8 cellular contexts compared by ENCODE assay signal in the genomic region with DNA sequence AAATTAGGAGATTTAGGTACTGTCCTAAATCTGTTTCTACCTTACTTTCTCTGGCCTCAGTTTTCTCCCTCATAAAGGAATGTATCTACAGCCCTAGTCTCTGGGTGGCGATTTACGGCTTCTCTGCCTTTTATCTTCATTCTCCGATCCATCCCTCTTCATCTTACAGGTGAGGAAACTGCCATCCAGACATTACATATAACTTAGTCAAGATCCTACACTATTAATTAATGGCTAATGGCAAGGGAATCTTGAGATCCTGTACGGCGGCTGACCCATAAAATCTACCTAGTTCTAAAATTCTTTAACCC. TPM values are rescaled to one million over a fixed set of nuclear protein-coding genes. Genes with fewer than 3 reads are reported as not detected.
DNase-seq lines count a peak whose midpoint lies in the region; ATAC-seq, FAIRE-seq and TF ChIP-seq lines count a peak whose summit lies in the region.

No MANE protein-coding gene starts in this region.

- SMC1A ChIA-PET in GM12878 (lab: Charles Lee; ENCODE audit: uncharacterized antibody, unreplicated experiment) = interaction anchor here (0.7 kb wide), 2 partner anchors 10 to 12 kb away, joined by 3 read pairs; partner anchors contain the start of gene NLRC4

- H3K36me3 ChIP-seq in HEK293 (ENCODE audit: control insufficient read depth in 2 of 2, insufficient read depth in 1 of 2, low read length in 2 of 2) (peaks cover 18 to 22% of the 10 kb centered on the region in 2 experiments), GM12878 (ENCODE audit: control insufficient read depth in 2 of 2, insufficient read depth in 2 of 2, low read length in 1 of 2) (peaks cover 0 to 4% of the 10 kb centered on the region in 2 experiments; a peak in 1 of 4 replicates), mesodermal cell (ENCODE audit: control insufficient read depth, insufficient read depth, low read length) (peaks cover 20% of the 10 kb centered on the region)

- H3K79me2 ChIP-seq in GM12878 (ENCODE audit: control insufficient read depth, insufficient read depth, low read length) = peaks cover 22% of the 10 kb centered on the region

- FAIRE-seq in A549 (lab: Jason Lieb, UNC) (no peak), GM12878 (lab: Jason Lieb, UNC) (peak; percentile 78)

- H3K27me3 ChIP-seq in GM12878 (replicated peaks in 1 of 2; ENCODE audit: control insufficient read depth in 2 of 2, insufficient read depth in 2 of 2, low read length in 1 of 2) = no peaks in the 10 kb centered on the region

- RAD21 ChIA-PET in GM12878 (lab: Charles Lee; ENCODE audit: unreplicated experiment) = no interaction called here

- H2AFZ ChIP-seq in GM12878 (ENCODE audit: control insufficient read depth, low read depth, low read length) = peak overlapping the region; percentile 95

- no peak for TF ChIP-seq CTCF in A549 (IDR thresholded peaks at IDR 0.05)
- TF ChIP-seq CTCF in HEK293 (tag by site-specific recombination; IDR thresholded peaks at IDR 0.05) = no peak
- no peak for TF ChIP-seq CTCF in GM12878 (IDR thresholded peaks at IDR 0.05 in 2 of 3, conservative IDR thresholded peaks at IDR 0.05 in 1 of 3; ENCODE audit: control insufficient read depth in 2 of 3, extremely low read depth in 1 of 3, insufficient read depth in 1 of 3, low read depth in 3 of 3, low read length in 3 of 3)

- peak; percentile 10 to 11; a peak in 2 of 6 replicates for ATAC-seq in A549
- ATAC-seq in GM12878 = no peak; the same call in 2 of the 3 replicates
- ATAC-seq in HG02763 (IDR thresholded peaks at IDR 0.05; ENCODE audit: unreplicated experiment) = no peak
- ATAC-seq in GM21526 (IDR thresholded peaks at IDR 0.05; ENCODE audit: low FRiP score, unreplicated experiment) = no peak

- peak overlapping the region; percentile 94 for H3K4me3 ChIP-seq in A549
- H3K4me3 ChIP-seq in HEK293 (ENCODE audit: low read depth, low read length) = peak overlapping the region; percentile 93
- peak overlapping the region; percentile 87 for H3K4me3 ChIP-seq in GM12878
- peak overlapping the region; percentile 84 for H3K4me3 ChIP-seq in mesodermal cell (ENCODE audit: extremely low read depth, insufficient read depth, low read length, poor library complexity, severe bottlenecking)

- no peak for TF ChIP-seq RAD21 in A549 (conservative IDR thresholded peaks at IDR 0.05 in 1 of 2, IDR thresholded peaks at IDR 0.05 in 1 of 2)
- no peak for TF ChIP-seq RAD21 in GM12878 (IDR thresholded peaks at IDR 0.05; ENCODE audit: insufficient read depth, low read depth, low read length)

- intact Hi-C loops in GM12878 (cut with micrococcal nuclease; ENCODE audit: unreplicated experiment) = loop anchor here (5.0 kb wide), 2 partner anchors 80 to 110 kb away; partner anchors contain the start of genes BIRC6 and SLC30A6

- CTCF ChIA-PET in A549 (lab: Yijun Ruan, JAX) (no interaction called here), HEK293 (lab: Yijun Ruan, JAX) (no interaction called here), GM12878 (lab: Yijun Ruan, JAX) (interaction anchor here (0.9 kb wide), 1 partner anchor 195 kb away, joined by 3 read pairs; no protein-coding TSS in a partner anchor)

- H3K9me3 ChIP-seq in A549 (no peaks in the 10 kb centered on the region), HEK293 (ENCODE audit: control insufficient read depth, insufficient read depth, low read depth, low read length) (no peaks in the 10 kb centered on the region), GM12878 (replicated peaks; ENCODE audit: control insufficient read depth, insufficient read depth, low read length) (no peaks in the 10 kb centered on the region; the same call in 1 of the 3 replicates), mesodermal cell (ENCODE audit: control insufficient read depth, low read length) (no peaks in the 10 kb centered on the region)

- H3K4me2 ChIP-seq in A549 = peak overlapping the region; percentile 99
- peak overlapping the region; percentile 87 for H3K4me2 ChIP-seq in GM12878 (ENCODE audit: control insufficient read depth, insufficient read depth)

- TSS peak; percentile 94 for BruUV-seq in GM12878 (replicated peaks; lab: Mats Ljungman, UMichigan)

- WGBS in A549 (ENCODE audit: missing lambda C conversion rate) = 42% methylated on average over 5 of the region's 5 CpGs
- 52% methylated on average over 5 of the region's 5 CpGs for WGBS in GM12878 (ENCODE audit: insufficient coverage, insufficient replicate concordance, low lambda C conversion rate, missing lambda C conversion rate)
- 91 to 92% methylated on average over 3 to 4 of the region's 5 CpGs for WGBS in mesodermal cell (ENCODE audit: insufficient coverage in 2 of 2), 2 experiments

- in situ Hi-C loops in GM12878 (cut with MboI) = no loop called here

- H3K4me1 ChIP-seq in A549 = peaks cover 8% of the 10 kb centered on the region; the same call in 2 of the 3 replicates
- H3K4me1 ChIP-seq in HEK293 (ENCODE audit: control insufficient read depth, insufficient read depth, low read length) = peaks cover 4% of the 10 kb centered on the region; the same call in 1 of the 2 replicates
- no peaks in the 10 kb centered on the region for H3K4me1 ChIP-seq in GM12878 (ENCODE audit: control insufficient read depth, insufficient read depth, low read length)
- H3K4me1 ChIP-seq in mesodermal cell (ENCODE audit: control insufficient read depth, insufficient read depth, low read length, poor library complexity, severe bottlenecking) = no peaks in the 10 kb centered on the region

- DNase-seq in A549 (ENCODE audit: low read depth in 1 of 2, low spot score in 1 of 2) (no peak), GM12878 (ENCODE audit: low read depth, low spot score) (no peak), activated gamma-delta T cell treated with Interleukin-2 at 50 U/mL for 16 hours (no peak), HT-29 (ENCODE audit: low spot score) (no peak)

- POLR2A ChIA-PET in A549 (lab: Yijun Ruan, JAX) = interaction anchor here (1.3 to 1.4 kb wide), 3 partner anchors 13 to 112 kb away, joined by 3 to 7 read pairs (median 3); partner anchors contain the start of gene SLC30A6
- POLR2A ChIA-PET in HEK293 (lab: Yijun Ruan, JAX) = interaction anchor here (0.5 kb wide), 1 partner anchor 223 kb away, joined by 3 read pairs; no protein-coding TSS in a partner anchor
- POLR2A ChIA-PET in GM12878 (lab: Charles Lee) = no interaction called here

- H3K9ac ChIP-seq in GM12878 (ENCODE audit: control insufficient read depth, insufficient read depth, low read length) = peak overlapping the region; percentile 86

- no peak for TF ChIP-seq POLR2A in A549 (IDR thresholded peaks at IDR 0.05; ENCODE audit: low read length)
- TF ChIP-seq POLR2A in GM12878 (IDR thresholded peaks at IDR 0.05; ENCODE audit: low read depth, low read length) = no peak

- H4K20me1 ChIP-seq in GM12878 (ENCODE audit: control insufficient read depth, insufficient read depth) = no peaks in the 10 kb centered on the region

- TF ChIP-seq EP300 in A549 (IDR thresholded peaks at IDR 0.05) (no peak), GM12878 (IDR thresholded peaks at IDR 0.05; ENCODE audit: borderline replicate concordance in 1 of 2, control insufficient read depth in 1 of 2, low read depth in 2 of 2, low read length in 2 of 2) (no peak)

- H3K27ac ChIP-seq in A549 (peak overlapping the region; percentile 88 to 92), HEK293 (ENCODE audit: extremely low read depth, low read depth, low read length) (peak overlapping the region; percentile 72), GM12878 (ENCODE audit: control insufficient read depth, insufficient read depth) (peak overlapping the region; percentile 77), mesodermal cell (ENCODE audit: low read depth, low read length, severe bottlenecking) (peak overlapping the region; percentile 85)

RNA-seq across cellular contexts. Expression of gene YIPF4, which starts 0.4 kb away (rescaled TPM):
- 28.4 and 54.1 TPM in 2 replicates for polyA plus RNA-seq in A549 (2011; rRNA removed)
- 3.3 and 3.4 TPM in 2 replicates for polyA plus RNA-seq in A549 (2012; cell fraction: cytosol; rRNA removed)
- polyA plus RNA-seq in A549 (2012; cell fraction: nucleus; rRNA removed) = 1.9 and 5.1 TPM in 2 replicates
- 28.6 to 35.7 TPM (median 31.4 TPM) in 3 replicates for polyA plus RNA-seq in A549 (2017; fragmentation: RNase III; extraction: RNeasy Plus Mini Kit Qiagen cat#74134 plus additional on column Dnase treatment)
- polyA minus RNA-seq in A549 (2011; rRNA and poly(A)+ RNA removed) = 5.5 and 8.0 TPM in 2 replicates
- 33.2 and 38.3 TPM in 2 replicates for total RNA-seq in GM12878 (2013; cell fraction: nucleolus; rRNA removed)
- 7.7 and 10.8 TPM in 2 replicates for total RNA-seq in GM12878 (2014; rRNA removed)
- 10.4 and 13.9 TPM in 2 replicates for total RNA-seq in GM12878 (2014; rRNA removed; fragmentation: Illumina TruSeq; extraction: Trizol)
- total RNA-seq in GM12878 (2021) = 28.1 and 31.4 TPM in 2 replicates
- 12.9 TPM for polyA plus RNA-seq in GM12878 (2011; ENCODE audit: low read depth)
- polyA plus RNA-seq in GM12878 (2011; rRNA removed) = 16.4 and 34.6 TPM in 2 replicates
- polyA plus RNA-seq in GM12878 (2011; cell fraction: cytosol; rRNA removed) = 2.2 and 3.5 TPM in 2 replicates
- 2.0 and 3.7 TPM in 2 replicates for polyA plus RNA-seq in GM12878 (2011; cell fraction: nucleus; rRNA removed)
- polyA plus RNA-seq in GM12878 (2012) = 16.4 and 17.8 TPM in 2 replicates
- polyA plus RNA-seq in GM12878 (2014; fragmentation: Illumina TruSeq; extraction: Trizol) = 10.8 and 15.0 TPM in 2 replicates
- 10 to 100 TPM in 1 of 2 experiments, 1 to 10 TPM in 1; 2.8 to 11.4 TPM for polyA plus RNA-seq in GM12878 (2014; fragmentation: Nextera tagmentation; extraction: Ambion mirVana)
- polyA plus RNA-seq in GM12878 (2014; rRNA removed) = 6.7 and 10.6 TPM in 2 replicates
- 10 to 100 TPM; 57.0 to 60.4 TPM for polyA plus RNA-seq in GM12878 (2016; fragmentation: Nextera tagmentation; extraction: Ambion mirVana)
- polyA minus RNA-seq in GM12878 (2011; rRNA and poly(A)+ RNA removed) = 2.0 and 4.4 TPM in 2 replicates
- 2.5 and 3.7 TPM in 2 replicates for polyA minus RNA-seq in GM12878 (2011; cell fraction: cytosol; rRNA and poly(A)+ RNA removed)
- 1.8 and 4.0 TPM in 2 replicates for polyA minus RNA-seq in GM12878 (2011; cell fraction: nucleus; rRNA and poly(A)+ RNA removed)
- polyA plus RNA-seq in mesodermal cell (2013, experiment 1 of 2) = 20.6 TPM
- polyA plus RNA-seq in mesodermal cell (2013, experiment 2 of 2) = 30.5 TPM
- total RNA-seq in HT-29 (2014; rRNA removed; shearing (Covaris generic)) = 4.6 and 11.9 TPM in 2 replicates

RNA-seq across cellular contexts. Expression of gene NLRC4, which starts 12.6 kb away (rescaled TPM):
- polyA plus RNA-seq in A549 (2011; rRNA removed) (0.01 TPM in 1 of 2 replicates, not detected in the other), A549 (2017; fragmentation: RNase III; extraction: RNeasy Plus Mini Kit Qiagen cat#74134 plus additional on column Dnase treatment) (not detected in 3 replicates), GM12878 (2011; rRNA removed) (0.01 and 0.03 TPM in 2 replicates), GM12878 (2014; fragmentation: Illumina TruSeq; extraction: Trizol) (0.38 and 0.54 TPM in 2 replicates), GM12878 (2014; fragmentation: Nextera tagmentation; extraction: Ambion mirVana) (under 1 TPM; 0.26 to 0.40 TPM), GM12878 (2014; rRNA removed) (0.18 and 0.41 TPM in 2 replicates), GM12878 (2016; fragmentation: Nextera tagmentation; extraction: Ambion mirVana) (under 1 TPM; 0.09 to 0.40 TPM)
- polyA plus RNA-seq in A549 (2012; cell fraction: cytosol; rRNA removed) = not detected in 2 replicates
- polyA plus RNA-seq in A549 (2012; cell fraction: nucleus; rRNA removed) = not detected in 2 replicates
- not detected in 2 replicates for polyA minus RNA-seq in A549 (2011; rRNA and poly(A)+ RNA removed)
- 0.21 and 0.22 TPM in 2 replicates for total RNA-seq in GM12878 (2013; cell fraction: nucleolus; rRNA removed)
- total RNA-seq in GM12878 (2014; rRNA removed) (0.33 and 0.45 TPM in 2 replicates), GM12878 (2014; rRNA removed; fragmentation: Illumina TruSeq; extraction: Trizol) (0.51 and 0.58 TPM in 2 replicates), GM12878 (2021) (0.40 and 0.54 TPM in 2 replicates)
- polyA plus RNA-seq in GM12878 (2011; ENCODE audit: low read depth) = 0.43 TPM
- 0.01 TPM in 1 of 2 replicates, not detected in the other for polyA plus RNA-seq in GM12878 (2011; cell fraction: cytosol; rRNA removed)
- polyA plus RNA-seq in GM12878 (2011; cell fraction: nucleus; rRNA removed) = not detected in 2 replicates
- 0.53 and 0.56 TPM in 2 replicates for polyA plus RNA-seq in GM12878 (2012)
- polyA minus RNA-seq in GM12878 (2011; rRNA and poly(A)+ RNA removed) = not detected in 2 replicates
- polyA minus RNA-seq in GM12878 (2011; cell fraction: cytosol; rRNA and poly(A)+ RNA removed) = not detected in 2 replicates
- not detected in 2 replicates for polyA minus RNA-seq in GM12878 (2011; cell fraction: nucleus; rRNA and poly(A)+ RNA removed)
- polyA plus RNA-seq in mesodermal cell (2013, experiment 1 of 2) = not detected
- polyA plus RNA-seq in mesodermal cell (2013, experiment 2 of 2) = not detected
- not detected in 2 replicates for total RNA-seq in HT-29 (2014; rRNA removed; shearing (Covaris generic))

Comparison
In these comparisons a context has a peak if more than half of its experiments do, and no peak if none do; other contexts are left out.
1. ATAC-seq: peak in A549 (2 of 2); none in GM12878 (single experiment), HG02763 (single experiment) and GM21526 (single experiment).
2. Peak in every context shown above with its lines, with median percentiles within 50 percentile points of each other: H3K27ac ChIP-seq and H3K4me3 ChIP-seq.